ENCODE assay signal across 28 cellular contexts in genomic region chr11:107991868-107992414, GRCh38.
"Had no signal": no experiment of that assay in that cellular context is flagged by ENCODE, and none has a peak within 500 bp of the region (broad histone marks: within the 10 kb centered on the region; RNA-seq: fewer than 3 reads in every experiment).

No MANE protein-coding gene starts in this region.

- H3K9me3 Mint-ChIP-seq: activated CD4-positive, alpha-beta T cell treated with anti-CD3 and anti-CD28 coated beads, Interleukin-2, amount 10 ng/mL, durations not matched to agents 7 days and 5 days; activated CD8-positive, alpha-beta T cell treated with anti-CD3 and anti-CD28 coated beads for 36 hours; activated T-cell treated with anti-CD3 and anti-CD28 coated beads, Interleukin-2, amount 50 U/mL, for 4 hours; activated T-helper 17 cell treated with anti-CD3 and anti-CD28 coated beads, Interleukin-2, amount 50 U/mL, for 72 hours; natural killer cell had no signal

- H3K4me1 ChIP-seq: gastroesophageal sphincter, left lung, lower lobe of right lung, right atrium auricular region, suprapubic skin, tibial artery, upper lobe of right lung had no signal

- H3K4me1 Mint-ChIP-seq: activated CD4-positive, alpha-beta T cell treated with anti-CD3 and anti-CD28 coated beads, Interleukin-2, amount 10 ng/mL, durations not matched to agents 7 days and 5 days; activated T-helper 17 cell treated with anti-CD3 and anti-CD28 coated beads, Interleukin-2, amount 50 U/mL, for 72 hours; natural killer cell had no signal

- H3K27ac ChIP-seq: brain microvascular endothelial cell, coronary artery, dorsolateral prefrontal cortex, gastroesophageal sphincter, left lung, lower lobe of right lung, right atrium auricular region, suprapubic skin, tibial artery, upper lobe of right lung had no signal

- ATAC-seq: activated CD8-positive, alpha-beta T cell treated with anti-CD3 and anti-CD28 coated beads for 36 hours; activated T-cell treated with anti-CD3 and anti-CD28 coated beads, Interleukin-2, amount 50 U/mL, for 4 hours; activated T-helper 17 cell treated with anti-CD3 and anti-CD28 coated beads, Interleukin-2, amount 50 U/mL, for 72 hours; gastroesophageal sphincter; left lung; lower lobe of right lung; natural killer cell; upper lobe of right lung had no signal

- DNase-seq: activated CD4-positive, alpha-beta T cell treated with anti-CD3 and anti-CD28 coated beads for 1 hour; activated CD4-positive, alpha-beta T cell treated with anti-CD3 and anti-CD28 coated beads, Interleukin-2, amount 10 ng/mL, durations not matched to agents 7 days and 5 days; activated CD8-positive, alpha-beta T cell treated with anti-CD3 and anti-CD28 coated beads for 36 hours; activated gamma-delta T cell treated with Interleukin-2 at 50 U/mL for 16 hours; activated naive CD4-positive, alpha-beta T cell treated with anti-CD3 and anti-CD28 coated beads, Interleukin-2, amount 50 U/mL, for 16 hours; activated T-cell treated with anti-CD3 and anti-CD28 coated beads, Interleukin-2, amount 50 U/mL, for 4 hours; amniotic stem cell; brain microvascular endothelial cell; dorsolateral prefrontal cortex; effector memory CD4-positive, alpha-beta T cell; erythroblast; head of caudate nucleus; hippocampal formation; left lung; lower lobe of right lung; mesenchymal stem cell; natural killer cell; stimulated activated CD4-positive, alpha-beta T cell treated with anti-CD3 and anti-CD28 coated beads, Interleukin-15, amount 100 ng/mL, for 24 hours; stimulated activated CD4-positive, alpha-beta T cell treated with anti-CD3 and anti-CD28 coated beads, Interleukin-2, amount 100 ng/mL, for 24 hours; stimulated activated naive CD4-positive, alpha-beta T cell; T1000; tibial artery; upper lobe of right lung had no signal

- H3K36me3 ChIP-seq: brain microvascular endothelial cell, gastroesophageal sphincter, left lung, lower lobe of right lung, right atrium auricular region, suprapubic skin, tibial artery, upper lobe of right lung had no signal

- H3K27me3 ChIP-seq: brain microvascular endothelial cell, dorsolateral prefrontal cortex, gastroesophageal sphincter, left lung, right atrium auricular region, suprapubic skin, tibial artery, upper lobe of right lung had no signal

- H3K4me3 Mint-ChIP-seq: activated CD4-positive, alpha-beta T cell treated with anti-CD3 and anti-CD28 coated beads, Interleukin-2, amount 10 ng/mL, durations not matched to agents 7 days and 5 days; activated CD8-positive, alpha-beta T cell treated with anti-CD3 and anti-CD28 coated beads for 36 hours; activated T-cell treated with anti-CD3 and anti-CD28 coated beads, Interleukin-2, amount 50 U/mL, for 4 hours; activated T-helper 17 cell treated with anti-CD3 and anti-CD28 coated beads, Interleukin-2, amount 50 U/mL, for 72 hours; natural killer cell had no signal

- H3K27ac Mint-ChIP-seq: activated CD4-positive, alpha-beta T cell treated with anti-CD3 and anti-CD28 coated beads, Interleukin-2, amount 10 ng/mL, durations not matched to agents 7 days and 5 days; activated CD8-positive, alpha-beta T cell treated with anti-CD3 and anti-CD28 coated beads for 36 hours; activated T-helper 17 cell treated with anti-CD3 and anti-CD28 coated beads, Interleukin-2, amount 50 U/mL, for 72 hours; natural killer cell had no signal

- H3K9me3 ChIP-seq: gastroesophageal sphincter, left lung, lower lobe of right lung, right atrium auricular region, suprapubic skin, tibial artery, upper lobe of right lung had no signal

- H3K4me3 ChIP-seq: coronary artery, dorsolateral prefrontal cortex, gastroesophageal sphincter, left lung, lower lobe of right lung, right atrium auricular region, suprapubic skin, tibial artery, upper lobe of right lung had no signal
